ENCODE assay signal across 1 cellular context in genomic region chr1:173258484-173259264, GRCh38.
TF ChIP-seq lines count a peak whose summit lies in the region.

No MANE protein-coding gene starts in this region.

TF ChIP-seq in WTC11, 78 proteins besides CTCF, POLR2A, EP300 and RAD21 (continued from another document):
- TF ChIP-seq ZNF281 (CRISPR knock-in tag; IDR thresholded peaks at IDR 0.05) = no peak
- no peak for TF ChIP-seq PRRX2 (CRISPR knock-in tag; IDR thresholded peaks at IDR 0.05)
- no peak for TF ChIP-seq MLX (CRISPR knock-in tag; IDR thresholded peaks at IDR 0.05)
- TF ChIP-seq GRHL2 (CRISPR knock-in tag; IDR thresholded peaks at IDR 0.05; ENCODE audit: insufficient replicate concordance, severe bottlenecking) = no peak
- no peak for TF ChIP-seq NR2C2 (CRISPR knock-in tag; IDR thresholded peaks at IDR 0.05)
- TF ChIP-seq ZNF671 (CRISPR knock-in tag; IDR thresholded peaks at IDR 0.05) = no peak
- no peak for TF ChIP-seq TP53 (CRISPR knock-in tag; IDR thresholded peaks at IDR 0.05)
- no peak for TF ChIP-seq OVOL2 (CRISPR knock-in tag; IDR thresholded peaks at IDR 0.05; ENCODE audit: borderline replicate concordance)
- TF ChIP-seq SP1 (CRISPR knock-in tag; conservative IDR thresholded peaks at IDR 0.05) = no peak
- TF ChIP-seq ZNF512 (CRISPR knock-in tag; IDR thresholded peaks at IDR 0.05; ENCODE audit: borderline replicate concordance) = no peak
- TF ChIP-seq FOXP1 (CRISPR knock-in tag; IDR thresholded peaks at IDR 0.05; ENCODE audit: borderline replicate concordance) = no peak
- no peak for TF ChIP-seq TEAD4 (CRISPR knock-in tag; IDR thresholded peaks at IDR 0.05)
- TF ChIP-seq ZNF232 (CRISPR knock-in tag; IDR thresholded peaks at IDR 0.05) = no peak
- no peak for TF ChIP-seq JUN (CRISPR knock-in tag; IDR thresholded peaks at IDR 0.05)
- no peak for TF ChIP-seq ATF2 (CRISPR knock-in tag; IDR thresholded peaks at IDR 0.05; ENCODE audit: borderline replicate concordance, low read depth)
- no peak for TF ChIP-seq HMGA2 (CRISPR knock-in tag; IDR thresholded peaks at IDR 0.05)
- TF ChIP-seq USF1 (CRISPR knock-in tag; IDR thresholded peaks at IDR 0.05) = no peak
